1 cellular context compared by ENCODE assay signal in the genomic region with DNA sequence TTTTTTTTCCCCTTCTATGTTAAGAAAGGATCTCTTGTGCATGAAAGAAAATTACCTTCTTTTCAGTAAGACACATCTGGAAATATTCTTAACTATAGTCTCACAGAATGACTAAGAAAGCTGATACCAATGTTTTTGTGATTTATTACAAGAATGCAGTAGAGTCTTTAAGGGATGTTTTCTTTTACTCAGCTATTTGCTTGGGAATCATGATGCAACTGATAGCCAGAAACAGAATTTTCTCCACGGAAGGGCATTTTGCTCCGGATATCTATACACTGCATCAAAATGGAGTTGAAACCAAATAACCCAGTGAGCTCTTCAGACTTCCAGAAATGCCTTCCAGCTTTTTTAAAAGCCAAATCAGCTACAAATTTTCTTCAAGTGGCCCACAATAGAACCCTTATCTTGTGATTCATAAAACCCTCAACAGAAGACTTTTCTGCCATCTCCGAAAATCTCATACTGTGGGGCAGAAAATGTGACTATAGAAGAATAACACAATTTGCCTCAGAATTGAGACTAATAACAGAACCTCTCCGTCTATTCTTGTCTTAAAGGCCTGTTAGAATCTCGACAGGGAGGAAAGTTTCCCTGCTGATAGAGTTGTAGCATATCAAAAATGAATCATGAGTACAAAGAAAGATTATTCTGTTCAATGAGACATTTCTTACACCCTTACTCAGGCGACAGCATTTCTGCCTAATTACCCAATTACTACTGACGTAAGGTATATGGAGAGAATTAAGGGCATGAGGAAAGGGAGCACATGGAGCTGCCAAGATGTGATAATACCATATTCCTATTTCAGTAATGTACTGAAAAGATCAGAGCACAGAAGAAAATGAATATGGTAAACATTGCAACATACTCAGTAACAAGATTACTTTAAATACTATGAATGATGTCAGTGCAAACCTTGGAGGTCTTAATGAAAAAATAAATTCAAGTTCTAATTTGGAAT.
TF ChIP-seq lines count a peak whose summit lies in the region.

No MANE protein-coding gene starts in this region.

TF ChIP-seq in IMR-90, 13 proteins besides CTCF, POLR2A, EP300 and RAD21:
- TF ChIP-seq CEBPB (IDR thresholded peaks at IDR 0.05; ENCODE audit: low read depth, low read length) (peak; percentile 85), SMC3 (IDR thresholded peaks at IDR 0.05; ENCODE audit: low read depth, low read length) (no peak), MAFK (IDR thresholded peaks at IDR 0.05; ENCODE audit: low read depth, low read length) (0 out of 2 replicates have a peak, but pooled peaks have one; percentile 9)
